ENCODE assay signal across 9 cellular contexts in genomic region chr16:66275795-66276428, GRCh38.
DNase-seq lines count a peak whose midpoint lies in the region; ATAC-seq and TF ChIP-seq lines count a peak whose summit lies in the region.
"Had no signal": no experiment of that assay in that cellular context is flagged by ENCODE, and none has a peak within 500 bp of the region (broad histone marks: within the 10 kb centered on the region; RNA-seq: fewer than 3 reads in every experiment).

No MANE protein-coding gene starts in this region.

- peaks cover 0 to 25% of the 10 kb centered on the region in 2 donors for H3K9me3 Mint-ChIP-seq in stimulated activated naive CD8-positive, alpha-beta T cell treated with anti-CD3 and anti-CD28 coated beads, Interleukin-15, amount 100 ng/mL, for 72 hours

- ATAC-seq in stimulated activated naive CD8-positive, alpha-beta T cell treated with anti-CD3 and anti-CD28 coated beads, Interleukin-15, Interleukin-2, amounts not matched to agents 100 U/mL and 50 U/mL, for 24 hours: no peak
- ATAC-seq in stimulated activated naive CD8-positive, alpha-beta T cell treated with anti-CD3 and anti-CD28 coated beads, Interleukin-15, amount 100 ng/mL, for 72 hours: no peak
- ATAC-seq in heart right ventricle: peak in 3 of 8 donors; percentile 23 to 35 (median 31)

- intact Hi-C loops in heart right ventricle (cut with DNase I): loop anchor here in 2 of 10 donors (2.0 to 5.0 kb wide), 2 partner anchors 36 to 39 kb away; no protein-coding TSS in a partner anchor

- H3K27me3 ChIP-seq in heart right ventricle (peaks cover 0 to 14% (median 0%) of the 10 kb centered on the region in 7 donors), suprapubic skin (no peaks in the 10 kb centered on the region)

- 36 to 41% methylated on average over 6 of the region's 6 CpGs for WGBS in heart right ventricle, 2 donors
- 39% methylated on average over 6 of the region's 6 CpGs for WGBS in suprapubic skin

- no peak overlapping the region for H3K4me3 Mint-ChIP-seq in stimulated activated naive CD8-positive, alpha-beta T cell treated with anti-CD3 and anti-CD28 coated beads, Interleukin-15, amount 100 ng/mL, for 72 hours
- H3K4me3 Mint-ChIP-seq: brain had no signal

- no peaks in the 10 kb centered on the region for H3K4me1 ChIP-seq in heart right ventricle
- peaks cover 28% of the 10 kb centered on the region for H3K4me1 ChIP-seq in suprapubic skin

- H3K4me3 ChIP-seq in heart right ventricle (no peak overlapping the region), suprapubic skin (no peak overlapping the region)

- TF ChIP-seq EP300 in suprapubic skin (IDR thresholded peaks at IDR 0.05): no peak

- no peak for TF ChIP-seq POLR2A in suprapubic skin (IDR thresholded peaks at IDR 0.05)

- peaks cover 9% of the 10 kb centered on the region for H3K4me1 Mint-ChIP-seq in stimulated activated naive CD8-positive, alpha-beta T cell treated with anti-CD3 and anti-CD28 coated beads, Interleukin-15, amount 100 ng/mL, for 72 hours

- peaks cover 0 to 30% (median 6%) of the 10 kb centered on the region in 11 donors for H3K9me3 ChIP-seq in heart right ventricle
- no peaks in the 10 kb centered on the region for H3K9me3 ChIP-seq in suprapubic skin

- peak; percentile 19 for DNase-seq in stimulated activated naive CD8-positive, alpha-beta T cell treated with anti-CD3 and anti-CD28 coated beads, Interleukin-15, Interleukin-2, amounts not matched to agents 100 U/mL and 50 U/mL, for 24 hours
- DNase-seq in stimulated activated naive CD8-positive, alpha-beta T cell treated with anti-CD3 and anti-CD28 coated beads, Interleukin-15, amount 100 ng/mL, for 72 hours: no peak
- peak; percentile 22 for DNase-seq in NCI-H146 treated with DMSO at 0.1 percent for 48 hours (lab: John Stamatoyannopoulos, UW; ENCODE audit: unreplicated experiment)
- no peak for DNase-seq in heart right ventricle
- no peak for DNase-seq in suprapubic skin (ENCODE audit: low spot score in 2 of 2)
- DNase-seq in NCI-H2227 treated with DMSO at 0.1 percent for 48 hours (lab: John Stamatoyannopoulos, UW): no peak
- DNase-seq in stimulated activated CD4-positive, alpha-beta T cell treated with anti-CD3 and anti-CD28 coated beads, Interleukin-4, amount 100 ng/mL, for 4 hours: no peak

- H3K27me3 Mint-ChIP-seq in stimulated activated naive CD8-positive, alpha-beta T cell treated with anti-CD3 and anti-CD28 coated beads, Interleukin-15, amount 100 ng/mL, for 72 hours: peaks cover 59% of the 10 kb centered on the region

- peak overlapping the region in 1 of 2 donors; percentile 6 for H3K27ac Mint-ChIP-seq in stimulated activated naive CD8-positive, alpha-beta T cell treated with anti-CD3 and anti-CD28 coated beads, Interleukin-15, amount 100 ng/mL, for 72 hours
- H3K27ac Mint-ChIP-seq: brain had no signal

- H3K36me3 ChIP-seq in heart right ventricle (no peaks in the 10 kb centered on the region), suprapubic skin (no peaks in the 10 kb centered on the region)

- TF ChIP-seq CTCF in VCaP (conservative IDR thresholded peaks at IDR 0.05) (peak; percentile 70), heart right ventricle (IDR thresholded peaks at IDR 0.05) (peak in 8 of 9 donors; percentile 22 to 63 (median 57)), suprapubic skin (IDR thresholded peaks at IDR 0.05) (peak; percentile 16 to 60)

- H3K27ac ChIP-seq in VCaP (no peak overlapping the region), heart right ventricle (no peak overlapping the region), suprapubic skin (no peak overlapping the region)

Comparison
In these comparisons a context has a peak if more than half of its experiments do, and no peak if none do; other contexts are left out.
1. DNase-seq: peak in stimulated activated naive CD8-positive, alpha-beta T cell treated with anti-CD3 and anti-CD28 coated beads, Interleukin-15, Interleukin-2, amounts not matched to agents 100 U/mL and 50 U/mL, for 24 hours (single experiment) and NCI-H146 treated with DMSO at 0.1 percent for 48 hours (single experiment); none in stimulated activated naive CD8-positive, alpha-beta T cell treated with anti-CD3 and anti-CD28 coated beads, Interleukin-15, amount 100 ng/mL, for 72 hours (0 of 2), heart right ventricle (0 of 2), suprapubic skin (0 of 2), NCI-H2227 treated with DMSO at 0.1 percent for 48 hours (single experiment) and stimulated activated CD4-positive, alpha-beta T cell treated with anti-CD3 and anti-CD28 coated beads, Interleukin-4, amount 100 ng/mL, for 4 hours (0 of 2).
2. Peak in every context shown above with its lines, with median percentiles within 50 percentile points of each other: CTCF ChIP-seq.